ENCODE assay signal across 13 cellular contexts in genomic region chr5:149445343-149445738, GRCh38.
DNase-seq lines count a peak whose midpoint lies in the region; ATAC-seq, FAIRE-seq and TF ChIP-seq lines count a peak whose summit lies in the region.
"Had no signal": no experiment of that assay in that cellular context is flagged by ENCODE, and none has a peak within 500 bp of the region (broad histone marks: within the 10 kb centered on the region; RNA-seq: fewer than 3 reads in every experiment).

No MANE protein-coding gene starts in this region.

- CTCF ChIA-PET in HCT116 (lab: Charles Lee) = interaction anchor here (0.7 to 3.4 kb wide), 12 partner anchors 10 to 173 kb away, joined by 3 to 30 read pairs (median 7); partner anchors contain the start of gene CSNK1A1
- CTCF ChIA-PET in K562 (lab: Yijun Ruan, JAX; ENCODE audit: low intra/inter-chr PET ratio) = interaction anchor here (0.7 kb wide), 1 partner anchor 11 kb away, joined by 3 read pairs; no protein-coding TSS in a partner anchor

- H3K9me3 ChIP-seq in HCT116 (ENCODE audit: control insufficient read depth in 1 of 2, insufficient read depth in 1 of 2, low read depth in 1 of 2, low read length in 2 of 2) = no peaks in the 10 kb centered on the region
- H3K9me3 ChIP-seq in K562 (replicated peaks; ENCODE audit: control insufficient read depth, insufficient read depth, low read depth, low read length) = peaks cover 6% of the 10 kb centered on the region
- no peaks in the 10 kb centered on the region for H3K9me3 ChIP-seq in lower lobe of right lung
- H3K9me3 ChIP-seq in smooth muscle cell (replicated peaks; ENCODE audit: low read depth) = no peaks in the 10 kb centered on the region

- no peak for FAIRE-seq in K562 (lab: Jason Lieb, UNC)

- in situ Hi-C loops in K562 (cut with MboI) = no loop called here

- H3K9me2 ChIP-seq in HCT116 (ENCODE audit: insufficient read depth) = no peaks in the 10 kb centered on the region

- peaks cover 22 to 74% of the 10 kb centered on the region in 2 experiments for H3K4me1 ChIP-seq in HCT116 (ENCODE audit: control insufficient read depth in 1 of 2, insufficient read depth in 2 of 2, low read length in 2 of 2)
- peaks cover 43 to 45% of the 10 kb centered on the region in 2 experiments for H3K4me1 ChIP-seq in K562 (replicated peaks in 1 of 2; ENCODE audit: control insufficient read depth in 2 of 2, insufficient read depth in 2 of 2, low read length in 2 of 2)
- peaks cover 35% of the 10 kb centered on the region for H3K4me1 ChIP-seq in lower lobe of right lung
- H3K4me1 ChIP-seq in smooth muscle cell (ENCODE audit: low read depth) = peaks cover 9% of the 10 kb centered on the region

- H3K9ac ChIP-seq in HCT116 (ENCODE audit: low read length) = peak overlapping the region; percentile 53
- peak overlapping the region; percentile 40 to 57; a peak in 3 of 4 replicates for H3K9ac ChIP-seq in K562 (ENCODE audit: insufficient read depth in 1 of 2, low read depth in 2 of 2, low read length in 2 of 2)
- peak overlapping the region; percentile 0 for H3K9ac ChIP-seq in smooth muscle cell (ENCODE audit: low read depth)

- peak overlapping the region; percentile 65 for H3K27ac ChIP-seq in HCT116 (ENCODE audit: low read depth, low read length)
- H3K27ac ChIP-seq in K562 (ENCODE audit: extremely low read depth, low read depth, low read length) = peak overlapping the region; percentile 69
- H3K27ac ChIP-seq in lower lobe of right lung = peak overlapping the region; percentile 60
- H3K27ac ChIP-seq in smooth muscle cell (ENCODE audit: low read depth) = peak overlapping the region; percentile 94

- H3K4me3 ChIP-seq in HCT116 (replicated peaks in 1 of 2; ENCODE audit: low read depth in 1 of 2, low read length in 2 of 2) (0 out of 4 replicates have a peak overlapping the region, but pooled peaks of 1 of the 2 experiments have one; percentile 2), K562 (no peak overlapping the region), lower lobe of right lung (no peak overlapping the region), smooth muscle cell (no peak overlapping the region)

- no peak for DNase-seq in HCT116 (ENCODE audit: low read depth, low spot score)
- DNase-seq in K562 (ENCODE audit: extremely low read depth in 1 of 4, low spot score in 3 of 4) = no peak
- no peak for DNase-seq in lower lobe of right lung
- DNase-seq in smooth muscle cell (lab: John Stamatoyannopoulos, UW; ENCODE audit: unreplicated experiment) = no peak
- no peak for DNase-seq in LoVo (ENCODE audit: low spot score)
- DNase-seq in kidney tubule cell (ENCODE audit: low spot score) = no peak
- DNase-seq in nucleus accumbens (lab: John Stamatoyannopoulos, UW) = no peak
- DNase-seq: activated effector memory CD4-positive, alpha-beta T cell treated with anti-CD3 and anti-CD28 coated beads, Interleukin-2, amount 50 U/mL, for 16 hours; central memory CD4-positive, alpha-beta T cell; natural killer cell; stimulated activated CD4-positive, alpha-beta T cell treated with anti-CD3 and anti-CD28 coated beads, Interleukin-15, amount 100 ng/mL, for 24 hours; T-helper 2 cell had no signal

- RAD21 ChIA-PET in HCT116 (lab: Charles Lee; ENCODE audit: low non-redundant PET in 1 of 2, low total read pairs in 2 of 2, uncharacterized antibody in 2 of 2, unreplicated experiment in 2 of 2) = interaction anchor here (0.6 to 1.2 kb wide), 5 partner anchors 10 to 118 kb away, joined by 3 to 6 read pairs (median 4); partner anchors contain the start of gene CSNK1A1 (in 1 of the 2)

- POLR2A ChIA-PET in HCT116 (lab: Charles Lee) (interaction anchor here (0.5 to 2.8 kb wide), 10 partner anchors 11 to 286 kb away, joined by 3 to 12 read pairs (median 4); partner anchors contain the start of gene PCYOX1L), K562 (lab: Yijun Ruan, JAX) (interaction anchor here (0.5 to 1.6 kb wide), 8 partner anchors 9 to 118 kb away, joined by 3 to 12 read pairs (median 4); partner anchors contain the start of gene CSNK1A1)

- no peak for TF ChIP-seq EP300 in K562 (IDR thresholded peaks at IDR 0.05; ENCODE audit: low read length)

- TF ChIP-seq RAD21 in HCT116 (IDR thresholded peaks at IDR 0.05; ENCODE audit: low read depth) (no peak), K562 (CRISPR knock-in tag; conservative IDR thresholded peaks at IDR 0.05 in 1 of 2, IDR thresholded peaks at IDR 0.05 in 1 of 2) (no peak)

- TF ChIP-seq POLR2A in HCT116 (IDR thresholded peaks at IDR 0.05; ENCODE audit: borderline replicate concordance, extremely low read depth, insufficient read depth, insufficient read length) (no peak), K562 (conservative IDR thresholded peaks at IDR 0.05) (no peak)

- peak overlapping the region; percentile 61 for H2AFZ ChIP-seq in HCT116 (ENCODE audit: low read depth, low read length, poor library complexity, severe bottlenecking)
- H2AFZ ChIP-seq in K562 (ENCODE audit: low read depth, low read length) = peak overlapping the region; percentile 97
- H2AFZ ChIP-seq in smooth muscle cell (ENCODE audit: low read depth) = no peak overlapping the region

- intact Hi-C loops in HCT116 (cut with micrococcal nuclease) (loop anchor here (5.0 kb wide), 1 partner anchor 42 kb away; no protein-coding TSS in a partner anchor), K562 (cut with micrococcal nuclease) (no loop called here), lower lobe of right lung (cut with DNase I) (no loop called here)

- BruUV-seq in HCT116 (replicated peaks; lab: Mats Ljungman, UMichigan) (TSS peak; percentile 72), K562 (replicated peaks; lab: Mats Ljungman, UMichigan) (no TSS peak)

- H3K9me1 ChIP-seq in K562 (ENCODE audit: control insufficient read depth, insufficient read depth, low read length) = no peaks in the 10 kb centered on the region

- H3K79me2 ChIP-seq in HCT116 (ENCODE audit: insufficient read depth, low read length) (no peaks in the 10 kb centered on the region), K562 (ENCODE audit: control insufficient read depth, insufficient read depth, low read length) (no peaks in the 10 kb centered on the region), smooth muscle cell (ENCODE audit: low read depth) (no peaks in the 10 kb centered on the region)

- no peaks in the 10 kb centered on the region for H3K27me3 ChIP-seq in HCT116 (ENCODE audit: insufficient read depth, low read length)
- H3K27me3 ChIP-seq in K562 (ENCODE audit: control insufficient read depth in 2 of 2, insufficient read depth in 2 of 2, low read length in 2 of 2) = no peaks in the 10 kb centered on the region
- H3K27me3 ChIP-seq in lower lobe of right lung (ENCODE audit: low read depth) = no peaks in the 10 kb centered on the region
- H3K27me3 ChIP-seq in smooth muscle cell (ENCODE audit: low read depth) = no peaks in the 10 kb centered on the region

- H3K36me3 ChIP-seq in HCT116 (ENCODE audit: control insufficient read depth in 1 of 2, insufficient read depth in 2 of 2, low read length in 2 of 2) = no peaks in the 10 kb centered on the region
- no peaks in the 10 kb centered on the region for H3K36me3 ChIP-seq in K562 (ENCODE audit: control insufficient read depth, insufficient read depth, low read length)
- H3K36me3 ChIP-seq in lower lobe of right lung = no peaks in the 10 kb centered on the region
- H3K36me3 ChIP-seq in smooth muscle cell (ENCODE audit: low read depth) = no peaks in the 10 kb centered on the region

- peaks cover 31% of the 10 kb centered on the region for H3F3A ChIP-seq in smooth muscle cell (ENCODE audit: low read depth)

- TF ChIP-seq CTCF in HCT116 (IDR thresholded peaks at IDR 0.05 in 2 of 3, conservative IDR thresholded peaks at IDR 0.05 in 1 of 3; ENCODE audit: borderline replicate concordance in 1 of 3, insufficient read depth in 1 of 3, low read depth in 2 of 3, low read length in 2 of 3) (no peak), K562 (IDR thresholded peaks at IDR 0.05 in 2 of 3, conservative IDR thresholded peaks at IDR 0.05 in 1 of 3; ENCODE audit: insufficient read depth in 2 of 3, low read depth in 1 of 3, low read length in 3 of 3) (no peak), lower lobe of right lung (IDR thresholded peaks at IDR 0.05) (no peak), smooth muscle cell (IDR thresholded peaks at IDR 0.05; ENCODE audit: borderline replicate concordance, insufficient read depth, poor library complexity, severe bottlenecking) (no peak)

- H3K4me2 ChIP-seq in HCT116 (ENCODE audit: low read length) (peak overlapping the region; percentile 60), K562 (ENCODE audit: insufficient read depth, low read length) (peak overlapping the region; percentile 51), smooth muscle cell (peak overlapping the region; percentile 36)

- ATAC-seq in HCT116 = peak; percentile 0; the same call in 1 of the 2 replicates
- no peak for ATAC-seq in K562
- no peak for ATAC-seq in lower lobe of right lung
- ATAC-seq in GM18498 (IDR thresholded peaks at IDR 0.05; ENCODE audit: unreplicated experiment) = no peak
- ATAC-seq: natural killer cell had no signal

- H4K20me1 ChIP-seq in HCT116 (ENCODE audit: insufficient read depth) (no peaks in the 10 kb centered on the region), K562 (replicated peaks; ENCODE audit: control insufficient read depth, insufficient read depth, low read length) (no peaks in the 10 kb centered on the region), smooth muscle cell (ENCODE audit: low read depth) (no peaks in the 10 kb centered on the region)

- WGBS in K562 (ENCODE audit: insufficient coverage, low coverage, missing lambda C conversion rate) = 48% methylated on average over 6 of the region's 7 CpGs
- WGBS in smooth muscle cell (ENCODE audit: low lambda C conversion rate) = 46% methylated on average over 7 of the region's 7 CpGs

TF ChIP-seq in HCT116, 20 proteins besides CTCF, POLR2A, EP300 and RAD21 (continues in another document):
- TF ChIP-seq JUND (IDR thresholded peaks at IDR 0.05) = no peak
- no peak for TF ChIP-seq ZFX (IDR thresholded peaks at IDR 0.05)
- TF ChIP-seq EGR1 (IDR thresholded peaks at IDR 0.05; ENCODE audit: low read depth) = no peak
- TF ChIP-seq YY1 (IDR thresholded peaks at IDR 0.05; ENCODE audit: extremely low read depth, insufficient replicate concordance, low read depth, low read length) = no peak
- TF ChIP-seq EZH2phosphoT487 (IDR thresholded peaks at IDR 0.05; ENCODE audit: borderline replicate concordance) = no peak
- no peak for TF ChIP-seq SP1 (IDR thresholded peaks at IDR 0.05; ENCODE audit: low read depth)
- no peak for TF ChIP-seq ZNF274 (IDR thresholded peaks at IDR 0.05; ENCODE audit: low read depth, low read length)

TF ChIP-seq in K562, 482 proteins besides CTCF, POLR2A, EP300 and RAD21 (continues in another document):
- TF ChIP-seq ILK (tag; IDR thresholded peaks at IDR 0.05; ENCODE audit: borderline replicate concordance, low read depth) = no peak

Comparison
In these comparisons a context has a peak if more than half of its experiments do, and no peak if none do; other contexts are left out.
1. H3K9ac ChIP-seq: peak in every context shown above with its lines; median percentile 53 in HCT116; 48 in K562; 0 in smooth muscle cell.